In the genomic region with DNA sequence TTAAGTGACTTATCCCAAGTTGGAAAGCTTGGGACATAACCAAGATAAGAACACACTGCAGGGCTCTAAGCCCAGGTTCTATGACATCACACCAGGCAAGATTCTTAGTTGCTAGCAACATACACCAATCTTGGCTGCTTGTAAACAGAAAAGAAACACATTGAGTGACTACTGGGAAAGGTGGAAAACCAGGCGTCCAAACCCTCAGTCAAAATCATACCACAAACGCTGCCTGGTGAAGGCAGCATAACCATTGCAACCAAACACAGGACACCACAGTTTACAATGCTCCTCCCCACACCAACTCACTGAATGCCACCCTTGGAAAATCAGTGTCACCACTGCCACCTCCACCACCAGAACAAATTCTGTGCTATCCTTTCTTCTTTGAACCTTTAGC, we compare ENCODE assay signal across 17 cellular contexts.
DNase-seq lines count a peak whose midpoint lies in the region; ATAC-seq and TF ChIP-seq lines count a peak whose summit lies in the region.
"Had no signal": no experiment of that assay in that cellular context is flagged by ENCODE, and none has a peak within 500 bp of the region (broad histone marks: within the 10 kb centered on the region; RNA-seq: fewer than 3 reads in every experiment).

No MANE protein-coding gene starts in this region.

- H3K9me3 Mint-ChIP-seq in activated CD4-positive, alpha-beta T cell treated with anti-CD3 and anti-CD28 coated beads, Interleukin-2, amount 10 ng/mL, durations not matched to agents 7 days and 5 days, result no peaks in the 10 kb centered on the region
- H3K9me3 Mint-ChIP-seq: activated B cell treated with CpG ODN at 0.5 μM for 24 hours; activated T-cell treated with anti-CD3 and anti-CD28 coated beads, Interleukin-2, amount 50 U/mL, for 72 hours; neural progenitor cell had no signal

- POLR2A ChIA-PET in activated CD4-positive, alpha-beta T cell treated with anti-CD3 and anti-CD28 coated beads, Interleukin-2, amount 10 ng/mL, durations not matched to agents 7 days and 5 days (lab: Charles Lee), result no interaction called here

- intact Hi-C loops in thyroid gland (cut with DNase I), result no loop called here

- H3K27ac Mint-ChIP-seq in activated CD4-positive, alpha-beta T cell treated with anti-CD3 and anti-CD28 coated beads, Interleukin-2, amount 10 ng/mL, durations not matched to agents 7 days and 5 days, result no peak overlapping the region
- H3K27ac Mint-ChIP-seq: activated B cell treated with CpG ODN at 0.5 μM for 24 hours; activated T-cell treated with anti-CD3 and anti-CD28 coated beads, Interleukin-2, amount 50 U/mL, for 72 hours; neural progenitor cell had no signal

- no peaks in the 10 kb centered on the region for H3K27me3 Mint-ChIP-seq in activated CD4-positive, alpha-beta T cell treated with anti-CD3 and anti-CD28 coated beads, Interleukin-2, amount 10 ng/mL, durations not matched to agents 7 days and 5 days
- H3K27me3 Mint-ChIP-seq: activated B cell treated with CpG ODN at 0.5 μM for 24 hours had no signal

- peaks cover 4 to 7% of the 10 kb centered on the region in 2 donors for H3K4me1 ChIP-seq in thyroid gland
- H3K4me1 ChIP-seq: neural progenitor cell had no signal

- no peaks in the 10 kb centered on the region for H3K36me3 ChIP-seq in thyroid gland
- H3K36me3 ChIP-seq: neural progenitor cell had no signal

- CTCF ChIA-PET in activated CD4-positive, alpha-beta T cell treated with anti-CD3 and anti-CD28 coated beads, Interleukin-2, amount 10 ng/mL, durations not matched to agents 7 days and 5 days (lab: Charles Lee), result interaction anchor here (1.2 kb wide), 1 partner anchor 11 kb away, joined by 8 read pairs; no protein-coding TSS in a partner anchor

- H3K4me1 Mint-ChIP-seq in activated CD4-positive, alpha-beta T cell treated with anti-CD3 and anti-CD28 coated beads, Interleukin-2, amount 10 ng/mL, durations not matched to agents 7 days and 5 days, result peaks cover 21% of the 10 kb centered on the region

- H3K27ac ChIP-seq in caudate nucleus (ENCODE audit: low read depth, low read length) (peak overlapping the region; percentile 8), thyroid gland (no peak overlapping the region)
- H3K27ac ChIP-seq: neural progenitor cell had no signal

- TF ChIP-seq POLR2A in thyroid gland (IDR thresholded peaks at IDR 0.05), result no peak

- DNase-seq in activated CD4-positive, alpha-beta T cell treated with anti-CD3 and anti-CD28 coated beads, Interleukin-2, amount 10 ng/mL, durations not matched to agents 7 days and 5 days, result peak; percentile 7
- DNase-seq in activated CD4-positive, alpha-beta T cell treated with anti-CD3 and anti-CD28 coated beads, Interleukin-2, amount 50 U/mL, for 4 hours, result no peak
- DNase-seq in caudate nucleus (lab: John Stamatoyannopoulos, UW) (peak in 6 of 61 donors; percentile 2 to 14 (median 8)), left kidney (ENCODE audit: low read depth, low spot score) (peak; percentile 14), superior temporal gyrus (ENCODE audit: extremely low spot score) (peak; percentile 53), thyroid gland (no peak), iPS-NIHi7 (ENCODE audit: extremely low spot score) (no peak)
- DNase-seq: ACHN; activated B cell treated with CpG ODN at 0.5 μM for 24 hours; activated T-cell treated with anti-CD3 and anti-CD28 coated beads, Interleukin-2, amount 50 U/mL, for 72 hours; effector memory CD4-positive, alpha-beta T cell; glutamatergic neuron; HCEC 1CT; left colon; NCI-H2107 had no signal

- no peak for TF ChIP-seq CTCF in thyroid gland (IDR thresholded peaks at IDR 0.05)

- 81 to 90% methylated on average over 2 of the region's 2 CpGs for WGBS in thyroid gland, 2 donors

- H3K36me3 Mint-ChIP-seq in activated CD4-positive, alpha-beta T cell treated with anti-CD3 and anti-CD28 coated beads, Interleukin-2, amount 10 ng/mL, durations not matched to agents 7 days and 5 days (ENCODE audit: low read depth), result no peaks in the 10 kb centered on the region

- no peaks in the 10 kb centered on the region for H3K9me3 ChIP-seq in thyroid gland

- ATAC-seq in HG02970 (IDR thresholded peaks at IDR 0.05; ENCODE audit: low FRiP score, unreplicated experiment), result no peak
- ATAC-seq: activated T-cell treated with anti-CD3 and anti-CD28 coated beads, Interleukin-2, amount 50 U/mL, for 72 hours; left colon had no signal

- H3K4me3 ChIP-seq in thyroid gland (replicated peaks in 1 of 3), result no peak overlapping the region
- H3K4me3 ChIP-seq: neural progenitor cell had no signal

- H3K27me3 ChIP-seq in thyroid gland, result no peaks in the 10 kb centered on the region
- H3K27me3 ChIP-seq: neural progenitor cell had no signal

- H3K4me3 Mint-ChIP-seq in activated CD4-positive, alpha-beta T cell treated with anti-CD3 and anti-CD28 coated beads, Interleukin-2, amount 10 ng/mL, durations not matched to agents 7 days and 5 days, result no peak overlapping the region
- H3K4me3 Mint-ChIP-seq: activated B cell treated with CpG ODN at 0.5 μM for 24 hours; activated T-cell treated with anti-CD3 and anti-CD28 coated beads, Interleukin-2, amount 50 U/mL, for 72 hours; neural progenitor cell had no signal

Comparison
In these comparisons a context has a peak if more than half of its experiments do, and no peak if none do; other contexts are left out.
1. DNase-seq: peak in activated CD4-positive, alpha-beta T cell treated with anti-CD3 and anti-CD28 coated beads, Interleukin-2, amount 10 ng/mL, durations not matched to agents 7 days and 5 days (single experiment), left kidney (single experiment) and superior temporal gyrus (single experiment); none in activated CD4-positive, alpha-beta T cell treated with anti-CD3 and anti-CD28 coated beads, Interleukin-2, amount 50 U/mL, for 4 hours (0 of 2), thyroid gland (0 of 2) and iPS-NIHi7 (single experiment).